8 cellular contexts compared by ENCODE assay signal in genomic region chr6:70547313-70547712, GRCh38. TPM values are rescaled to one million over a fixed set of nuclear protein-coding genes. Genes with fewer than 3 reads are reported as not detected.
DNase-seq lines count a peak whose midpoint lies in the region; ATAC-seq and TF ChIP-seq lines count a peak whose summit lies in the region.

No MANE protein-coding gene starts in this region.

- no peaks in the 10 kb centered on the region for H3K27me3 ChIP-seq in BE2C
- no peaks in the 10 kb centered on the region for H3K27me3 ChIP-seq in adipocyte (replicated peaks; ENCODE audit: control insufficient read depth, insufficient read depth, low read length)

- peak; percentile 63 for TF ChIP-seq CTCF in BE2C (IDR thresholded peaks at IDR 0.05; ENCODE audit: low read depth, low read length)

- ATAC-seq in HG02571 (IDR thresholded peaks at IDR 0.05; ENCODE audit: unreplicated experiment), result no peak
- no peak for ATAC-seq in HG03095 (IDR thresholded peaks at IDR 0.05; ENCODE audit: unreplicated experiment)

- H3K4me1 ChIP-seq in BE2C (no peaks in the 10 kb centered on the region), adipocyte (ENCODE audit: control insufficient read depth, insufficient read depth, low read length) (peaks cover 13% of the 10 kb centered on the region)

- H3K4me3 ChIP-seq in BE2C (ENCODE audit: low read depth, low read length) (no peak overlapping the region), adipocyte (ENCODE audit: low read length) (no peak overlapping the region)

- peak overlapping the region; percentile 55 for H3K9ac ChIP-seq in adipocyte (ENCODE audit: low read length)

- no peaks in the 10 kb centered on the region for H3K9me3 ChIP-seq in BE2C
- H3K9me3 ChIP-seq in adipocyte (ENCODE audit: control insufficient read depth, low read length), result no peaks in the 10 kb centered on the region

- DNase-seq in BE2C (no peak), HT-29 (ENCODE audit: low spot score) (peak; percentile 29), adipocyte (ENCODE audit: low read depth) (peak; percentile 47), inferior parietal cortex (ENCODE audit: extremely low spot score) (peak; percentile 57), SKM-1 treated with dmso at 0.1 percent for 144 hours (lab: John Stamatoyannopoulos, UW; ENCODE audit: unreplicated experiment) (no peak), NCI-H2107 (lab: John Stamatoyannopoulos, UW) (no peak)

- H3K36me3 ChIP-seq in BE2C (no peaks in the 10 kb centered on the region), adipocyte (ENCODE audit: control insufficient read depth, insufficient read depth, low read length, severe bottlenecking) (no peaks in the 10 kb centered on the region)

RNA-seq across cellular contexts. Expression of gene SDHAF4, which starts 19.4 kb away (rescaled TPM):
- polyA plus RNA-seq in BE2C (2012; ENCODE audit: insufficient read depth, insufficient read length, low read depth), result 12.2 TPM
- 2.4 and 4.7 TPM in 2 replicates for total RNA-seq in HT-29 (2014; rRNA removed; shearing (Covaris generic))

Comparison
In these comparisons a context has a peak if more than half of its experiments do, and no peak if none do; other contexts are left out.
1. DNase-seq: peak in HT-29 (single experiment), adipocyte (single experiment) and inferior parietal cortex (single experiment); none in BE2C (single experiment), SKM-1 treated with dmso at 0.1 percent for 144 hours (single experiment) and NCI-H2107 (single experiment).